Comparison of ENCODE assay signal across 16 cellular contexts in genomic region chr9:131854906-131855504, GRCh38.
DNase-seq lines count a peak whose midpoint lies in the region; ATAC-seq and TF ChIP-seq lines count a peak whose summit lies in the region.
"Had no signal": no experiment of that assay in that cellular context is flagged by ENCODE, and none has a peak within 500 bp of the region (broad histone marks: within the 10 kb centered on the region; RNA-seq: fewer than 3 reads in every experiment).

No MANE protein-coding gene starts in this region.

- H3K4me3 Mint-ChIP-seq in GM23338, result no peak overlapping the region
- H3K4me3 Mint-ChIP-seq: activated naive CD8-positive, alpha-beta T cell treated with anti-CD3 and anti-CD28 coated beads, Interleukin-2, amount 10 ng/mL, durations not matched to agents 7 days and 5 days; T-helper 1 cell treated with Interleukin-12 subunit alpha and Interleukin-12 subunit beta and Interleukin-4 antibody, amounts not matched to agents 30 μg/mL and 1 μg/mL, for 36 hours had no signal

- no peak overlapping the region for H2AFZ ChIP-seq in GM23338

- peak; percentile 13 for ATAC-seq in GM23338

- H3K4me2 ChIP-seq in GM23338, result no peak overlapping the region

- peak overlapping the region; percentile 17; the same call in 1 of the 2 replicates for H3K27ac Mint-ChIP-seq in GM23338
- H3K27ac Mint-ChIP-seq: activated naive CD8-positive, alpha-beta T cell treated with anti-CD3 and anti-CD28 coated beads, Interleukin-2, amount 10 ng/mL, durations not matched to agents 7 days and 5 days; T-helper 1 cell treated with Interleukin-12 subunit alpha and Interleukin-12 subunit beta and Interleukin-4 antibody, amounts not matched to agents 30 μg/mL and 1 μg/mL, for 36 hours had no signal

- no peaks in the 10 kb centered on the region for H4K20me1 ChIP-seq in GM23338 (replicated peaks; ENCODE audit: insufficient read depth)

- peaks cover 12% of the 10 kb centered on the region for H3K27me3 Mint-ChIP-seq in GM23338 (ENCODE audit: insufficient read depth, low read depth, poor library complexity)
- H3K27me3 Mint-ChIP-seq: activated naive CD8-positive, alpha-beta T cell treated with anti-CD3 and anti-CD28 coated beads, Interleukin-2, amount 10 ng/mL, durations not matched to agents 7 days and 5 days had no signal

- no peaks in the 10 kb centered on the region for H3K9me2 ChIP-seq in GM23338 (ENCODE audit: insufficient read depth)

- no peak overlapping the region for H3K4me3 ChIP-seq in GM23338
- H3K4me3 ChIP-seq: colonic mucosa, psoas muscle, uterus had no signal

- peaks cover under 1% of the 10 kb centered on the region; the same call in 1 of the 3 replicates for H3K36me3 Mint-ChIP-seq in GM23338 (ENCODE audit: low read depth)
- H3K36me3 Mint-ChIP-seq: activated naive CD8-positive, alpha-beta T cell treated with anti-CD3 and anti-CD28 coated beads, Interleukin-2, amount 10 ng/mL, durations not matched to agents 7 days and 5 days had no signal

- no peaks in the 10 kb centered on the region for H3K36me3 ChIP-seq in GM23338 (ENCODE audit: insufficient read depth)
- H3K36me3 ChIP-seq: colonic mucosa, uterus had no signal

- 0 out of 2 replicates have a peak, but pooled peaks cover 5% of the 10 kb centered on the region for H3F3A ChIP-seq in GM23338 (replicated peaks; ENCODE audit: low read depth)

- peak; percentile 74 for DNase-seq in AG20443 (ENCODE audit: low spot score)
- no peak for DNase-seq in GM23338 (ENCODE audit: low spot score)
- peak; percentile 36 for DNase-seq in inferior parietal cortex (ENCODE audit: extremely low spot score)
- DNase-seq in COLO829 (ENCODE audit: low spot score), result no peak
- DNase-seq in SHP77 treated with DMSO at 0.1 percent for 48 hours (lab: John Stamatoyannopoulos, UW), result no peak
- no peak for DNase-seq in SW 1271 (lab: John Stamatoyannopoulos, UW)
- DNase-seq in caudate nucleus (lab: John Stamatoyannopoulos, UW), result no peak
- DNase-seq: activated naive CD8-positive, alpha-beta T cell treated with anti-CD3 and anti-CD28 coated beads, Interleukin-2, amount 10 ng/mL, durations not matched to agents 7 days and 5 days; colonic mucosa; islet precursor cell; NCI-H2081; psoas muscle; uterus had no signal

- no peaks in the 10 kb centered on the region for H3K27me3 ChIP-seq in GM23338 (ENCODE audit: insufficient read depth)
- H3K27me3 ChIP-seq: colonic mucosa, uterus had no signal

- H3K9me3 Mint-ChIP-seq in GM23338, result no peaks in the 10 kb centered on the region
- H3K9me3 Mint-ChIP-seq: activated naive CD8-positive, alpha-beta T cell treated with anti-CD3 and anti-CD28 coated beads, Interleukin-2, amount 10 ng/mL, durations not matched to agents 7 days and 5 days; T-helper 1 cell treated with Interleukin-12 subunit alpha and Interleukin-12 subunit beta and Interleukin-4 antibody, amounts not matched to agents 30 μg/mL and 1 μg/mL, for 36 hours had no signal

- H3K27ac ChIP-seq in GM23338 (ENCODE audit: low read depth), result no peak overlapping the region
- H3K27ac ChIP-seq in angular gyrus (ENCODE audit: low read depth, low read length), result peak overlapping the region; percentile 5
- H3K27ac ChIP-seq in caudate nucleus (ENCODE audit: low read depth, low read length), result no peak overlapping the region
- H3K27ac ChIP-seq: C4-2B, colonic mucosa, psoas muscle, uterus had no signal

- H3K4me1 ChIP-seq in GM23338 (ENCODE audit: insufficient read depth), result peaks cover 10% of the 10 kb centered on the region; the same call in 1 of the 2 replicates
- H3K4me1 ChIP-seq: colonic mucosa, psoas muscle, uterus had no signal

- no peaks in the 10 kb centered on the region for H3K79me2 ChIP-seq in GM23338 (replicated peaks; ENCODE audit: insufficient read depth)

- no peak for TF ChIP-seq CTCF in GM23338 (conservative IDR thresholded peaks at IDR 0.05; ENCODE audit: low read depth in 2 of 2)

- peaks cover 25% of the 10 kb centered on the region for H3K4me1 Mint-ChIP-seq in GM23338

TF ChIP-seq in GM23338, 12 proteins besides CTCF, POLR2A, EP300 and RAD21 (continues in another document):
- TF ChIP-seq POLR2AphosphoS5 (IDR thresholded peaks at IDR 0.05; ENCODE audit: low read depth) (no peak), EZH2phosphoT487 (IDR thresholded peaks at IDR 0.05; ENCODE audit: unreplicated experiment) (no peak), CREB1 (CRISPR knock-in tag; IDR thresholded peaks at IDR 0.05; ENCODE audit: low read depth) (no peak), JUNB (IDR thresholded peaks at IDR 0.05; ENCODE audit: unreplicated experiment) (no peak), STAT1 (IDR thresholded peaks at IDR 0.05; ENCODE audit: unreplicated experiment) (no peak), ZNF114 (CRISPR knock-in tag; IDR thresholded peaks at IDR 0.05) (no peak)
- TF ChIP-seq, protein P1, sequence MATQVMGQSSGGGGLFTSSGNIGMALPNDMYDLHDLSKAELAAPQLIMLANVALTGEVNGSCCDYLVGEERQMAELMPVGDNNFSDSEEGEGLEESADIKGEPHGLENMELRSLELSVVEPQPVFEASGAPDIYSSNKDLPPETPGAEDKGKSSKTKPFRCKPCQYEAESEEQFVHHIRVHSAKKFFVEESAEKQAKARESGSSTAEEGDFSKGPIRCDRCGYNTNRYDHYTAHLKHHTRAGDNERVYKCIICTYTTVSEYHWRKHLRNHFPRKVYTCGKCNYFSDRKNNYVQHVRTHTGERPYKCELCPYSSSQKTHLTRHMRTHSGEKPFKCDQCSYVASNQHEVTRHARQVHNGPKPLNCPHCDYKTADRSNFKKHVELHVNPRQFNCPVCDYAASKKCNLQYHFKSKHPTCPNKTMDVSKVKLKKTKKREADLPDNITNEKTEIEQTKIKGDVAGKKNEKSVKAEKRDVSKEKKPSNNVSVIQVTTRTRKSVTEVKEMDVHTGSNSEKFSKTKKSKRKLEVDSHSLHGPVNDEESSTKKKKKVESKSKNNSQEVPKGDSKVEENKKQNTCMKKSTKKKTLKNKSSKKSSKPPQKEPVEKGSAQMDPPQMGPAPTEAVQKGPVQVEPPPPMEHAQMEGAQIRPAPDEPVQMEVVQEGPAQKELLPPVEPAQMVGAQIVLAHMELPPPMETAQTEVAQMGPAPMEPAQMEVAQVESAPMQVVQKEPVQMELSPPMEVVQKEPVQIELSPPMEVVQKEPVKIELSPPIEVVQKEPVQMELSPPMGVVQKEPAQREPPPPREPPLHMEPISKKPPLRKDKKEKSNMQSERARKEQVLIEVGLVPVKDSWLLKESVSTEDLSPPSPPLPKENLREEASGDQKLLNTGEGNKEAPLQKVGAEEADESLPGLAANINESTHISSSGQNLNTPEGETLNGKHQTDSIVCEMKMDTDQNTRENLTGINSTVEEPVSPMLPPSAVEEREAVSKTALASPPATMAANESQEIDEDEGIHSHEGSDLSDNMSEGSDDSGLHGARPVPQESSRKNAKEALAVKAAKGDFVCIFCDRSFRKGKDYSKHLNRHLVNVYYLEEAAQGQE (IDR thresholded peaks at IDR 0.05; ENCODE audit: unreplicated experiment), result no peak
- TF ChIP-seq, protein P2, sequence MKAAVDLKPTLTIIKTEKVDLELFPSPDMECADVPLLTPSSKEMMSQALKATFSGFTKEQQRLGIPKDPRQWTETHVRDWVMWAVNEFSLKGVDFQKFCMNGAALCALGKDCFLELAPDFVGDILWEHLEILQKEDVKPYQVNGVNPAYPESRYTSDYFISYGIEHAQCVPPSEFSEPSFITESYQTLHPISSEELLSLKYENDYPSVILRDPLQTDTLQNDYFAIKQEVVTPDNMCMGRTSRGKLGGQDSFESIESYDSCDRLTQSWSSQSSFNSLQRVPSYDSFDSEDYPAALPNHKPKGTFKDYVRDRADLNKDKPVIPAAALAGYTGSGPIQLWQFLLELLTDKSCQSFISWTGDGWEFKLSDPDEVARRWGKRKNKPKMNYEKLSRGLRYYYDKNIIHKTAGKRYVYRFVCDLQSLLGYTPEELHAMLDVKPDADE (IDR thresholded peaks at IDR 0.05), result no peak

Comparison
In these comparisons a context has a peak if more than half of its experiments do, and no peak if none do; other contexts are left out.
1. DNase-seq: peak in AG20443 (single experiment) and inferior parietal cortex (single experiment); none in GM23338 (single experiment), COLO829 (single experiment), SHP77 treated with DMSO at 0.1 percent for 48 hours (single experiment), SW 1271 (0 of 2) and caudate nucleus (0 of 61).